In the genomic region with DNA sequence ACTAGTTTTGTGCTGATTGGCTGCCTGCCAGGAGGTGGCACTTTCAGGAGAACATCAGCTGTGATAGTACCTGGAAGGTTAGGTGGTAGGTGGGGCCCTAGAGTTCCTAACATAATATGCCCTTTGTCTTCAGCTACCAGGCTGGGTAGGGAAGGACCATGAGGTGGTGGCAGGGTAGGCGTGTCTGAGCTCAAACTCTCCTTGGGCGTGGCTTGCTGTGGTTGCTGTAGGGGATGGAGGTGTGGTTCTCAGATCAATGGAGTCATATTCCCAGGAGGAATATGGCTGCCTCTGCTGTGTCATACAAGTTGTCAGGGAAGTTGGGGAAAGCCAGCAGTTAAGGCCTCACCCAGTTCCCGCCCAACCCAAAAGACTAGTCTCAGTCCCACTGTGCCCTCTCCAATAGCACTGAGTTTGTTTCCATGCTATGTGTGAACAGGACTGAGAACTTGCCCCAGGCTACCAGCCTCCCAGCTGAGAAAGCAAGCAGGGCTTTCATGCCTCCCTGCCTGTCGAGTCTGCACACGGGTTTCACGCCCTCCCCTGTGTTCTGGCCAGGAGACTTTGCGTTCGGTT, we compare ENCODE assay signal across 19 cellular contexts.
DNase-seq lines count a peak whose midpoint lies in the region; ATAC-seq, FAIRE-seq and TF ChIP-seq lines count a peak whose summit lies in the region.
"Had no signal": no experiment of that assay in that cellular context is flagged by ENCODE, and none has a peak within 500 bp of the region (broad histone marks: within the 10 kb centered on the region; RNA-seq: fewer than 3 reads in every experiment).

No MANE protein-coding gene starts in this region.

- no peak overlapping the region for H3K4me3 ChIP-seq in H1 (ENCODE audit: extremely low read depth in 1 of 4, insufficient read depth in 2 of 4, low read depth in 3 of 4, low read length in 4 of 4)
- H3K4me3 ChIP-seq: adrenal gland, dorsolateral prefrontal cortex, GM23338, left ventricle myocardium inferior, MG63 had no signal

- no peak overlapping the region for H4K5ac ChIP-seq in H1 (ENCODE audit: insufficient read length, low read depth, low read length)

- no peaks in the 10 kb centered on the region for H3K4me1 Mint-ChIP-seq in stimulated activated naive B cell treated with anti-CD40 and anti-IgM and Interleukin-4, amounts not matched to agents 10 μg/mL and 1 μg/mL and 100 μg/mL, for 72 hours
- H3K4me1 Mint-ChIP-seq: GM23338 had no signal

- 0 out of 2 replicates have a peak overlapping the region, but pooled peaks have one; percentile 24 for H2AK5ac ChIP-seq in H1 (ENCODE audit: low read depth, low read length)

- H3K4ac ChIP-seq in H1 (replicated peaks; ENCODE audit: insufficient read length, low read depth, low read length), result no peak overlapping the region

- CTCF ChIA-PET in H1 (lab: Charles Lee; ENCODE audit: partially characterized antibody), result interaction anchor here (0.7 kb wide), 1 partner anchor 99 kb away, joined by 3 read pairs; no protein-coding TSS in a partner anchor

- H3K18ac ChIP-seq in H1 (ENCODE audit: extremely low read depth, low read length), result no peak overlapping the region

- no peak overlapping the region for H2BK12ac ChIP-seq in H1 (ENCODE audit: low read depth, low read length)

- no peak overlapping the region for H3K14ac ChIP-seq in H1 (ENCODE audit: insufficient read length)

- H2BK5ac ChIP-seq in H1 (ENCODE audit: low read depth, low read length), result no peak overlapping the region

- no peak for FAIRE-seq in H1 (lab: Jason Lieb, UNC)

- H3K27me3 Mint-ChIP-seq in stimulated activated naive B cell treated with anti-CD40 and anti-IgM and Interleukin-4, amounts not matched to agents 10 μg/mL and 1 μg/mL and 100 μg/mL, for 72 hours, result peaks cover 16 to 24% of the 10 kb centered on the region in 2 donors

- H2BK15ac ChIP-seq in H1 (ENCODE audit: low read length), result no peak overlapping the region

- no peaks in the 10 kb centered on the region for H3K79me2 ChIP-seq in H1 (ENCODE audit: control insufficient read depth in 1 of 2, insufficient read depth in 2 of 2, low read length in 2 of 2)

- H3K9ac ChIP-seq in H1 (replicated peaks in 1 of 4; ENCODE audit: extremely low read depth in 1 of 4, low read depth in 3 of 4, low read length in 3 of 4), result no peak overlapping the region

- no peak for TF ChIP-seq RAD21 in H1 (IDR thresholded peaks at IDR 0.05 in 1 of 2, conservative IDR thresholded peaks at IDR 0.05 in 1 of 2; ENCODE audit: low read depth in 2 of 2, low read length in 2 of 2)

- H3K4me2 ChIP-seq in H1 (ENCODE audit: insufficient read depth in 1 of 2, low read depth in 2 of 2, low read length in 2 of 2), result no peak overlapping the region
- H3K4me2 ChIP-seq: GM23338 had no signal

- no peaks in the 10 kb centered on the region for H3K23me2 ChIP-seq in H1 (ENCODE audit: low read depth, low read length)

- no peaks in the 10 kb centered on the region for H3K36me3 ChIP-seq in H1 (ENCODE audit: control insufficient read depth in 2 of 4, insufficient read depth in 4 of 4, low read length in 3 of 4)
- H3K36me3 ChIP-seq: adrenal gland, left ventricle myocardium inferior, MG63 had no signal

- no peak for ATAC-seq in GM21717 (IDR thresholded peaks at IDR 0.05; ENCODE audit: unreplicated experiment)
- no peak for ATAC-seq in stimulated activated naive B cell treated with anti-CD40 and anti-IgM and Interleukin-4, amounts not matched to agents 10 μg/mL and 1 μg/mL and 100 μg/mL, for 72 hours (replicated peaks)
- ATAC-seq: GM23338 had no signal

- H3K4me3 Mint-ChIP-seq in stimulated activated naive B cell treated with anti-CD40 and anti-IgM and Interleukin-4, amounts not matched to agents 10 μg/mL and 1 μg/mL and 100 μg/mL, for 72 hours, result no peak overlapping the region
- H3K4me3 Mint-ChIP-seq: GM23338; T-helper 1 cell treated with Interleukin-12 subunit alpha and Interleukin-12 subunit beta and Interleukin-4 antibody, amounts not matched to agents 30 μg/mL and 1 μg/mL, for 36 hours had no signal

- intact Hi-C loops in posterior vena cava (cut with DNase I), result no loop called here

- no peaks in the 10 kb centered on the region for H3K79me1 ChIP-seq in H1 (ENCODE audit: low read depth, low read length)

- H4K91ac ChIP-seq in H1 (replicated peaks; ENCODE audit: insufficient read length, low read length), result no peak overlapping the region

- no peak overlapping the region for H3K27ac ChIP-seq in H1 (ENCODE audit: low read depth, low read length)
- H3K27ac ChIP-seq: adrenal gland, dorsolateral prefrontal cortex, left ventricle myocardium inferior had no signal

- TF ChIP-seq POLR2A in H1 (IDR thresholded peaks at IDR 0.05; ENCODE audit: control extremely low read depth in 1 of 2, low read depth in 2 of 2, low read length in 2 of 2), result no peak

- no peak for TF ChIP-seq CTCF in H1 (IDR thresholded peaks at IDR 0.05; ENCODE audit: control extremely low read depth in 1 of 3, insufficient read depth in 1 of 3, low read depth in 1 of 3, low read length in 3 of 3)

- POLR2A ChIA-PET in H1 (lab: Charles Lee; ENCODE audit: partially characterized antibody), result no interaction called here

- no peak overlapping the region for H2BK20ac ChIP-seq in H1 (ENCODE audit: low read length)

- DNase-seq in H4 (ENCODE audit: low spot score) (peak; percentile 33), NCI-H345 treated with DMSO at 0.1 percent for 48 hours (lab: John Stamatoyannopoulos, UW; ENCODE audit: unreplicated experiment) (peak; percentile 25), H1 (ENCODE audit: low read depth in 1 of 2, low spot score in 2 of 2) (no peak), posterior vena cava (ENCODE audit: low spot score) (peak; percentile 44), dedifferentiated amniotic fluid mesenchymal stem cell (ENCODE audit: extremely low spot score) (no peak), NCI-H2227 treated with DMSO at 0.1 percent for 48 hours (lab: John Stamatoyannopoulos, UW) (no peak)
- DNase-seq in stimulated activated naive B cell treated with anti-CD40 and anti-IgM and Interleukin-4, amounts not matched to agents 10 μg/mL and 1 μg/mL and 100 μg/mL, for 72 hours, result no peak
- DNase-seq: activated CD4-positive, alpha-beta T cell treated with anti-CD3 and anti-CD28 coated beads, Interleukin-2, amount 50 U/mL, for 48 hours; activated gamma-delta T cell; adrenal gland; DND-41; dorsolateral prefrontal cortex; left ventricle myocardium inferior; MG63; NCI-H1436 treated with DMSO at 0.1 percent for 48 hours; NCI-H510A had no signal

- no peaks in the 10 kb centered on the region for H3K27me3 ChIP-seq in H1 (replicated peaks in 1 of 4; ENCODE audit: control insufficient read depth in 3 of 4, extremely low read depth in 1 of 4, insufficient read depth in 3 of 4, low read length in 3 of 4)
- H3K27me3 ChIP-seq: adrenal gland, MG63 had no signal

- no peak overlapping the region for H4K8ac ChIP-seq in H1 (ENCODE audit: extremely low read depth, insufficient read depth, low read length)

- no peaks in the 10 kb centered on the region for H4K20me1 ChIP-seq in H1 (replicated peaks in 1 of 2; ENCODE audit: control insufficient read depth in 1 of 2, insufficient read depth in 2 of 2, low read length in 2 of 2)

- H3K23ac ChIP-seq in H1 (ENCODE audit: insufficient read length), result no peak overlapping the region

- peaks cover 3% of the 10 kb centered on the region in 2 experiments; a peak in 2 of 4 replicates for H3K9me3 ChIP-seq in H1 (ENCODE audit: insufficient read depth in 2 of 2, low read depth in 1 of 2, low read length in 1 of 2)
- H3K9me3 ChIP-seq: adrenal gland, MG63 had no signal

- no peak overlapping the region for H2BK120ac ChIP-seq in H1 (replicated peaks; ENCODE audit: low read depth, low read length)

- 95% methylated on average over 8 of the region's 8 CpGs; no CpG with 5 or more reads in 1 of the 2 experiments for WGBS in H1 (ENCODE audit: extremely low coverage in 1 of 2, insufficient coverage in 1 of 2, insufficient read length in 1 of 2, insufficient replicate concordance in 2 of 2, low coverage in 1 of 2, low lambda C conversion rate in 2 of 2, missing lambda C conversion rate in 1 of 2), 2 experiments

- peaks cover 0 to 4% of the 10 kb centered on the region in 2 donors for H3K36me3 Mint-ChIP-seq in stimulated activated naive B cell treated with anti-CD40 and anti-IgM and Interleukin-4, amounts not matched to agents 10 μg/mL and 1 μg/mL and 100 μg/mL, for 72 hours

- H2AFZ ChIP-seq in H1 (ENCODE audit: low read length), result no peak overlapping the region
- H2AFZ ChIP-seq: GM23338 had no signal

- no peaks in the 10 kb centered on the region for H3K4me1 ChIP-seq in H1 (replicated peaks in 1 of 4; ENCODE audit: control insufficient read depth in 3 of 4, insufficient read depth in 4 of 4, low read length in 3 of 4)
- H3K4me1 ChIP-seq: adrenal gland, left ventricle myocardium inferior had no signal

- no peak for TF ChIP-seq EP300 in H1 (IDR thresholded peaks at IDR 0.05; ENCODE audit: borderline replicate concordance in 1 of 2, low read depth in 2 of 2, low read length in 2 of 2)

- H3K9me3 Mint-ChIP-seq in stimulated activated naive B cell treated with anti-CD40 and anti-IgM and Interleukin-4, amounts not matched to agents 10 μg/mL and 1 μg/mL and 100 μg/mL, for 72 hours, result peaks cover 19 to 22% of the 10 kb centered on the region in 2 donors

- no peak overlapping the region for H3K56ac ChIP-seq in H1 (replicated peaks; ENCODE audit: insufficient read length, low read depth, low read length)

- no peak overlapping the region for H3K27ac Mint-ChIP-seq in stimulated activated naive B cell treated with anti-CD40 and anti-IgM and Interleukin-4, amounts not matched to agents 10 μg/mL and 1 μg/mL and 100 μg/mL, for 72 hours
- H3K27ac Mint-ChIP-seq: GM23338; T-helper 1 cell treated with Interleukin-12 subunit alpha and Interleukin-12 subunit beta and Interleukin-4 antibody, amounts not matched to agents 30 μg/mL and 1 μg/mL, for 36 hours had no signal

TF ChIP-seq in H1, 55 proteins besides CTCF, POLR2A, EP300 and RAD21:
- no peak for TF ChIP-seq GABPA (IDR thresholded peaks at IDR 0.05; ENCODE audit: borderline replicate concordance, insufficient read depth, low read length)

Comparison
In these comparisons a context has a peak if more than half of its experiments do, and no peak if none do; other contexts are left out.
1. DNase-seq: peak in H4 (single experiment), NCI-H345 treated with DMSO at 0.1 percent for 48 hours (single experiment) and posterior vena cava (single experiment); none in H1 (0 of 2), dedifferentiated amniotic fluid mesenchymal stem cell (single experiment), NCI-H2227 treated with DMSO at 0.1 percent for 48 hours (single experiment) and stimulated activated naive B cell treated with anti-CD40 and anti-IgM and Interleukin-4, amounts not matched to agents 10 μg/mL and 1 μg/mL and 100 μg/mL, for 72 hours (single experiment).